8 cellular contexts compared by ENCODE assay signal in the genomic region with DNA sequence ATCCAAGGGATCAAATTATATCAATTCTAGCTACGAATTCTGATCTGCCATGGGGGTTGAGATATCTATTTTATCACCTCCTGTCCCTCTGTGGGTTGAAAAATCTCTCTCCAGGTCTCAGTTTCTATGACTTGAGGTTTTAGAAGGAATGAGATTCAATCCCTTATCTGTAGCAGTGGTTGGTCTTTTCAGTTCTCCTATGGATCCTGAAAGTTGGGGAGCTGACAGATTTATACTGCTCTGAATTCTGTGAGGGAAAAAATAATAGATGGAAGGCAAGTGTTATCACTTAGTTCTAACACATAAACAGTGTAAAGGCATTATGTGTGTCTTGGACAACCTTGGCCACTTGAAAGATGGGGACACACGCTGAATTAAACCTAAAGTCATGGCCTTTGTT.
"Had no signal": no experiment of that assay in that cellular context is flagged by ENCODE, and none has a peak within 500 bp of the region (broad histone marks: within the 10 kb centered on the region; RNA-seq: fewer than 3 reads in every experiment).

No MANE protein-coding gene starts in this region.

- H3K9me3 ChIP-seq: HAP-1 had no signal

- DNase-seq: GOT3, H7, KG1 had no signal

- H3K36me3 ChIP-seq: HAP-1 had no signal

- ATAC-seq: HCT116 had no signal

- H3K4me3 Mint-ChIP-seq: IgD-negative memory B cell had no signal

- H3K27ac Mint-ChIP-seq: IgD-negative memory B cell had no signal

- H3K36me3 Mint-ChIP-seq: IgD-negative memory B cell had no signal

- H3K4me3 ChIP-seq: HAP-1 had no signal

- H3K4me1 Mint-ChIP-seq: IgD-negative memory B cell had no signal

- H3K27ac ChIP-seq: HL-60 had no signal

- FAIRE-seq: HepG2 had no signal
